In the genomic region with DNA sequence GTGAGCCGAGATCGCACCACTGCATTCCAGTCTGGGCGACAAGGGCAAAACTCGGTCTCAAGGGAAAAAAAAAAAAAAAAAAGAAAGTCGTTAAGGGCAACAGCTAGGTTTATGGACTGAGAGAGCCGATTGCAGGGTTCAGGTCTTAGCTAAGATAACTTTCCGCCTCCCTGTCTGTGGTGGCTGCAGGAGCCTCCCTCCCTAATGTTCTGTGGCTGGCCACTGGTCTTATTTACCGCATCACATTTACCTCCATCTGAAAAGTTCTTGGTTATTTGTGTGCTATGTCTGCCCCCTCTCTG, we compare ENCODE assay signal across 8 cellular contexts. TPM values are rescaled to one million over a fixed set of nuclear protein-coding genes. Genes with fewer than 3 reads are reported as not detected.
DNase-seq lines count a peak whose midpoint lies in the region; ATAC-seq and TF ChIP-seq lines count a peak whose summit lies in the region.

No MANE protein-coding gene starts in this region.

- H3K27ac Mint-ChIP-seq in chondrocyte (ENCODE audit: unreplicated experiment) = no peak overlapping the region
- H3K27ac Mint-ChIP-seq in naive thymus-derived CD8-positive, alpha-beta T cell = peak overlapping the region in 9 of 10 donors; percentile 77 to 95 (median 86)

- H3K4me3 ChIP-seq in BLaER1 treated with 17β-estradiol and CSF1 and Interleukin-3, amounts not matched to agents 10 nM and 100 nM = peak overlapping the region; percentile 49 to 81 (median 68)
- H3K4me3 ChIP-seq in Karpas-422 (ENCODE audit: low read length) = peak overlapping the region; percentile 91

- H3K4me1 ChIP-seq in BLaER1 treated with 17β-estradiol and CSF1 and Interleukin-3, amounts not matched to agents 10 nM and 100 nM = peaks cover 57 to 92% (median 67%) of the 10 kb centered on the region in 10 experiments
- peaks cover 26% of the 10 kb centered on the region for H3K4me1 ChIP-seq in Karpas-422 (ENCODE audit: low read length)

- peaks cover 8% of the 10 kb centered on the region; the same call in 1 of the 2 replicates for H3K79me2 ChIP-seq in Karpas-422 (ENCODE audit: low read length)

- H3K9me3 ChIP-seq in BLaER1 treated with 17β-estradiol and CSF1 and Interleukin-3, amounts not matched to agents 10 nM and 100 nM (replicated peaks in 1 of 11) = no peaks in the 10 kb centered on the region
- H3K9me3 ChIP-seq in Karpas-422 (ENCODE audit: low read length) = no peaks in the 10 kb centered on the region

- H3K4me1 Mint-ChIP-seq in chondrocyte (ENCODE audit: low read depth) = peaks cover 30% of the 10 kb centered on the region
- peaks cover 10 to 47% (median 27%) of the 10 kb centered on the region in 4 donors for H3K4me1 Mint-ChIP-seq in naive thymus-derived CD8-positive, alpha-beta T cell

- no peaks in the 10 kb centered on the region for H3K9me2 ChIP-seq in Karpas-422 (replicated peaks; ENCODE audit: insufficient read depth, low read length)

- no peaks in the 10 kb centered on the region for H3K27me3 Mint-ChIP-seq in chondrocyte (ENCODE audit: low read depth)
- H3K27me3 Mint-ChIP-seq in naive thymus-derived CD8-positive, alpha-beta T cell = no peaks in the 10 kb centered on the region

- H3K36me3 Mint-ChIP-seq in chondrocyte (ENCODE audit: low read depth) = no peaks in the 10 kb centered on the region
- H3K36me3 Mint-ChIP-seq in naive thymus-derived CD8-positive, alpha-beta T cell = peaks cover 0 to 5% (median 0%) of the 10 kb centered on the region in 3 donors

- H3K4me2 ChIP-seq in BLaER1 treated with 17β-estradiol and CSF1 and Interleukin-3, amounts not matched to agents 10 nM and 100 nM = peak overlapping the region; percentile 59 to 99 (median 89)
- H3K4me2 ChIP-seq in Karpas-422 (ENCODE audit: low read depth, low read length, poor library complexity, severe bottlenecking) = peak overlapping the region; percentile 96

- ATAC-seq in naive thymus-derived CD8-positive, alpha-beta T cell = no peak
- no peak for ATAC-seq in HG02885 (IDR thresholded peaks at IDR 0.05; ENCODE audit: poor library complexity, unreplicated experiment)

- no peak for TF ChIP-seq CTCF in chondrocyte (IDR thresholded peaks at IDR 0.05)

- peak overlapping the region; percentile 95 for H2AFZ ChIP-seq in Karpas-422 (ENCODE audit: low read length)

- peak overlapping the region; percentile 78 for H3K4me3 Mint-ChIP-seq in chondrocyte (ENCODE audit: unreplicated experiment)
- peak overlapping the region; percentile 80 to 94 (median 86) for H3K4me3 Mint-ChIP-seq in naive thymus-derived CD8-positive, alpha-beta T cell

- H4K20me1 ChIP-seq in BLaER1 treated with 17β-estradiol and CSF1 and Interleukin-3, amounts not matched to agents 10 nM and 100 nM = peaks cover 8 to 39% (median 33%) of the 10 kb centered on the region in 11 experiments; a peak in 21 of 22 replicates
- H4K20me1 ChIP-seq in Karpas-422 (ENCODE audit: insufficient read depth, low read depth, low read length) = peaks cover 8% of the 10 kb centered on the region

- peak overlapping the region; percentile 65 to 91 (median 86) for H3K9ac ChIP-seq in BLaER1 treated with 17β-estradiol and CSF1 and Interleukin-3, amounts not matched to agents 10 nM and 100 nM
- peak overlapping the region; percentile 86 for H3K9ac ChIP-seq in Karpas-422 (ENCODE audit: low read length)

- peaks cover 0 to 14% (median 0%) of the 10 kb centered on the region in 11 experiments; a peak in 2 of 22 replicates for H3K36me3 ChIP-seq in BLaER1 treated with 17β-estradiol and CSF1 and Interleukin-3, amounts not matched to agents 10 nM and 100 nM
- H3K36me3 ChIP-seq in Karpas-422 (ENCODE audit: insufficient read depth, low read length) = no peaks in the 10 kb centered on the region

- H3K27me3 ChIP-seq in BLaER1 treated with 17β-estradiol and CSF1 and Interleukin-3, amounts not matched to agents 10 nM and 100 nM = no peaks in the 10 kb centered on the region
- no peaks in the 10 kb centered on the region for H3K27me3 ChIP-seq in Karpas-422 (ENCODE audit: low read length)

- H3K9me3 Mint-ChIP-seq in chondrocyte (ENCODE audit: low read depth) = no peaks in the 10 kb centered on the region
- H3K9me3 Mint-ChIP-seq in naive thymus-derived CD8-positive, alpha-beta T cell = no peaks in the 10 kb centered on the region

- peak overlapping the region in 10 of 11 experiments; percentile 32 to 90 (median 85); a peak in 19 of 22 replicates for H3K27ac ChIP-seq in BLaER1 treated with 17β-estradiol and CSF1 and Interleukin-3, amounts not matched to agents 10 nM and 100 nM
- H3K27ac ChIP-seq in Karpas-422 (ENCODE audit: low read length) = no peak overlapping the region

- no peak for DNase-seq in Karpas-422
- DNase-seq in chondrocyte (ENCODE audit: low spot score) = no peak
- DNase-seq in naive thymus-derived CD8-positive, alpha-beta T cell = no peak
- DNase-seq in NCI-H748 treated with DMSO at 0.1 percent for 48 hours (lab: John Stamatoyannopoulos, UW) = no peak
- no peak for DNase-seq in occipital lobe (lab: John Stamatoyannopoulos, UW)
- DNase-seq in NCI-H187 (lab: John Stamatoyannopoulos, UW) = no peak

- POLR2A ChIA-PET in naive thymus-derived CD8-positive, alpha-beta T cell (lab: Charles Lee) = interaction anchor here (0.6 to 2.0 kb wide), 8 partner anchors 17 to 254 kb away, joined by 3 to 10 read pairs (median 4); a partner anchor contains a TSS

RNA-seq across cellular contexts. Expression of a gene that starts 0.7 kb away (rescaled TPM):
- total RNA-seq in Karpas-422 (2014; rRNA removed; shearing (Covaris generic); ENCODE audit: low replicate concordance) = 3.7 and 5.5 TPM in 2 replicates
- total RNA-seq in chondrocyte = 14.6 to 17.2 TPM (median 15.5 TPM) in 3 replicates
- total RNA-seq in naive thymus-derived CD8-positive, alpha-beta T cell = 10 to 100 TPM; 24.2 to 25.7 TPM
- 1 to 10 TPM; 1.2 to 2.0 (median 1.9) TPM for polyA plus RNA-seq in naive thymus-derived CD8-positive, alpha-beta T cell
- 6.6 TPM for total RNA-seq in occipital lobe

RNA-seq across cellular contexts. Expression of a gene that starts 45.9 kb away (rescaled TPM):
- 3.7 and 4.0 TPM in 2 replicates for total RNA-seq in Karpas-422 (2014; rRNA removed; shearing (Covaris generic); ENCODE audit: low replicate concordance)
- total RNA-seq in chondrocyte (6.6 to 9.8 TPM (median 8.0 TPM) in 3 replicates), occipital lobe (7.0 TPM)
- 10 to 100 TPM; 12.1 to 13.9 TPM for total RNA-seq in naive thymus-derived CD8-positive, alpha-beta T cell
- polyA plus RNA-seq in naive thymus-derived CD8-positive, alpha-beta T cell = 1 to 10 TPM; 3.3 to 5.7 (median 5.3) TPM
